In genomic region chr5:172454355-172455086, GRCh38 we compare ENCODE assay signal across 1 cellular context.
TF ChIP-seq lines count a peak whose summit lies in the region.

SH3PXD2B (minus strand) TSS chr5:172454525; CDS start chr5:172454352, 173 bp downstream.

TF ChIP-seq in A549, 52 proteins besides CTCF, POLR2A, EP300 and RAD21 (continued from another document):
- no peak for TF ChIP-seq TP53 (CRISPR knock-in tag; IDR thresholded peaks at IDR 0.05)
- TF ChIP-seq BHLHE40 (IDR thresholded peaks at IDR 0.05; ENCODE audit: low read depth, low read length): no peak
- no peak for TF ChIP-seq POLR2AphosphoS2 (conservative IDR thresholded peaks at IDR 0.05; ENCODE audit: low read length)
- no peak for TF ChIP-seq REST (IDR thresholded peaks at IDR 0.05)
- TF ChIP-seq MYC (IDR thresholded peaks at IDR 0.05; ENCODE audit: borderline replicate concordance, low read length): peak; percentile 23; the same call in 1 of the 2 replicates
- no peak for TF ChIP-seq NPAS2 (CRISPR knock-in tag; IDR thresholded peaks at IDR 0.05; ENCODE audit: borderline replicate concordance)
- no peak for TF ChIP-seq CEBPB (IDR thresholded peaks at IDR 0.05)
- no peak for TF ChIP-seq ZNF302 (CRISPR knock-in tag; IDR thresholded peaks at IDR 0.05)
- TF ChIP-seq FOSL2 (IDR thresholded peaks at IDR 0.05): no peak
- TF ChIP-seq FOSL2 (CRISPR knock-in tag; IDR thresholded peaks at IDR 0.05): no peak
- no peak for TF ChIP-seq RARB (CRISPR knock-in tag; IDR thresholded peaks at IDR 0.05)
